ENCODE assay signal across 1 cellular context in genomic region chr11:34839969-34840368, GRCh38.
TF ChIP-seq lines count a peak whose summit lies in the region.

No MANE protein-coding gene starts in this region.

TF ChIP-seq in K562, 482 proteins besides CTCF, POLR2A, EP300 and RAD21 (continued from another document):
- no peak for TF ChIP-seq CTCFL (IDR thresholded peaks at IDR 0.05; ENCODE audit: borderline replicate concordance, insufficient read depth, low read depth, low read length, poor library complexity, severe bottlenecking)
